Comparison of ENCODE assay signal across 15 cellular contexts in genomic region chr2:177291701-177292100, GRCh38. TPM values are rescaled to one million over a fixed set of nuclear protein-coding genes. Genes with fewer than 3 reads are reported as not detected.
DNase-seq lines count a peak whose midpoint lies in the region; ATAC-seq, FAIRE-seq and TF ChIP-seq lines count a peak whose summit lies in the region.
"Had no signal": no experiment of that assay in that cellular context is flagged by ENCODE, and none has a peak within 500 bp of the region (broad histone marks: within the 10 kb centered on the region; RNA-seq: fewer than 3 reads in every experiment).

No MANE protein-coding gene starts in this region.

- no peak overlapping the region for H3K23ac ChIP-seq in neuronal stem cell (ENCODE audit: low read depth, low read length, poor library complexity)

- no peaks in the 10 kb centered on the region for H3K79me2 ChIP-seq in GM12878 (ENCODE audit: control insufficient read depth, insufficient read depth, low read length)

- TF ChIP-seq CTCF in GM12878 (IDR thresholded peaks at IDR 0.05 in 2 of 3, conservative IDR thresholded peaks at IDR 0.05 in 1 of 3; ENCODE audit: control insufficient read depth in 2 of 3, extremely low read depth in 1 of 3, insufficient read depth in 1 of 3, low read depth in 3 of 3, low read length in 3 of 3): no peak

- H3K79me1 ChIP-seq in neuronal stem cell (ENCODE audit: low read depth, low read length): no peaks in the 10 kb centered on the region

- H3K4me3 ChIP-seq in GM12878 (no peak overlapping the region), neuronal stem cell (ENCODE audit: low read length in 2 of 2) (no peak overlapping the region)
- H3K4me3 ChIP-seq: A549 had no signal

- H3K18ac ChIP-seq in neuronal stem cell (ENCODE audit: low read length): no peak overlapping the region

- SMC1A ChIA-PET in GM12878 (lab: Charles Lee; ENCODE audit: uncharacterized antibody, unreplicated experiment): interaction anchor here (1.3 to 5.7 kb wide), 5 partner anchors 9 to 127 kb away, joined by 3 to 126 read pairs (median 45); partner anchors contain the start of gene NFE2L2

- H2BK120ac ChIP-seq in neuronal stem cell (ENCODE audit: low read depth, low read length): no peak overlapping the region

- H2BK5ac ChIP-seq in neuronal stem cell (ENCODE audit: low read length): no peak overlapping the region

- 29% methylated on average over 4 of the region's 4 CpGs for WGBS in GM12878 (ENCODE audit: insufficient coverage, insufficient replicate concordance, low lambda C conversion rate, missing lambda C conversion rate)
- no CpG with 5 or more reads among the region's 4 CpGs for WGBS in neuronal stem cell (ENCODE audit: extremely low coverage in 2 of 2, insufficient read length in 2 of 2, insufficient replicate concordance in 1 of 2), 2 donors

- no peak overlapping the region for H2BK15ac ChIP-seq in neuronal stem cell (ENCODE audit: low read length)

- H3K27me3 Mint-ChIP-seq in activated CD4-positive, alpha-beta memory T cell treated with anti-CD3 and anti-CD28 coated beads for 36 hours: no peaks in the 10 kb centered on the region
- H3K27me3 Mint-ChIP-seq in activated CD4-positive, alpha-beta memory T cell treated with anti-CD3 and anti-CD28 coated beads, Interleukin-2, amount 10 ng/mL, durations not matched to agents 7 days and 5 days: no peaks in the 10 kb centered on the region
- H3K27me3 Mint-ChIP-seq: IgD-negative memory B cell had no signal

- intact Hi-C loops in activated CD4-positive, alpha-beta memory T cell treated with anti-CD3 and anti-CD28 coated beads for 36 hours (cut with micrococcal nuclease): loop anchor here (5.0 kb wide), 1 partner anchor 64 kb away; no protein-coding TSS in a partner anchor
- intact Hi-C loops in GM12878 (cut with micrococcal nuclease; ENCODE audit: unreplicated experiment): loop anchor here (10.0 kb wide), 1 partner anchor 127 kb away; no protein-coding TSS in a partner anchor

- H2AFZ ChIP-seq in GM12878 (ENCODE audit: control insufficient read depth, low read depth, low read length) (no peak overlapping the region), neuronal stem cell (ENCODE audit: low read length) (no peak overlapping the region)

- no peaks in the 10 kb centered on the region for H3K9me3 Mint-ChIP-seq in activated CD4-positive, alpha-beta memory T cell treated with anti-CD3 and anti-CD28 coated beads for 36 hours
- H3K9me3 Mint-ChIP-seq in activated CD4-positive, alpha-beta memory T cell treated with anti-CD3 and anti-CD28 coated beads, Interleukin-2, amount 10 ng/mL, durations not matched to agents 7 days and 5 days: no peaks in the 10 kb centered on the region
- H3K9me3 Mint-ChIP-seq: IgD-negative memory B cell had no signal

- FAIRE-seq in GM12892 (lab: Jason Lieb, UNC) (peak; percentile 66), GM12878 (lab: Jason Lieb, UNC) (no peak)
- FAIRE-seq: A549 had no signal

- H3K27me3 ChIP-seq in GM12878 (replicated peaks in 1 of 2; ENCODE audit: control insufficient read depth in 2 of 2, insufficient read depth in 2 of 2, low read length in 1 of 2) (no peaks in the 10 kb centered on the region), neuronal stem cell (ENCODE audit: control insufficient read depth in 3 of 3, insufficient read depth in 3 of 3, low read depth in 1 of 3, low read length in 3 of 3) (no peaks in the 10 kb centered on the region)

- no peak for TF ChIP-seq EP300 in GM12878 (IDR thresholded peaks at IDR 0.05; ENCODE audit: borderline replicate concordance in 1 of 2, control insufficient read depth in 1 of 2, low read depth in 2 of 2, low read length in 2 of 2)

- no peak overlapping the region for H3K4ac ChIP-seq in neuronal stem cell (ENCODE audit: low read length)

- peaks cover 13% of the 10 kb centered on the region for H3K4me1 ChIP-seq in GM12878 (ENCODE audit: control insufficient read depth, insufficient read depth, low read length)
- peaks cover 4 to 7% of the 10 kb centered on the region in 2 donors for H3K4me1 ChIP-seq in neuronal stem cell (ENCODE audit: control insufficient read depth in 2 of 2, insufficient read depth in 1 of 2, low read depth in 1 of 2, low read length in 2 of 2)

- no peak overlapping the region for H3K14ac ChIP-seq in neuronal stem cell (ENCODE audit: low read length)

- H3K27ac ChIP-seq in GM12878 (ENCODE audit: control insufficient read depth, insufficient read depth) (no peak overlapping the region), neuronal stem cell (replicated peaks; ENCODE audit: low read length) (no peak overlapping the region)
- H3K27ac ChIP-seq: A549, C4-2B had no signal

- no peak overlapping the region for H3K4me2 ChIP-seq in GM12878 (ENCODE audit: control insufficient read depth, insufficient read depth)
- H3K4me2 ChIP-seq in neuronal stem cell (ENCODE audit: insufficient read depth, low read length, poor library complexity, severe bottlenecking): no peak overlapping the region
- H3K4me2 ChIP-seq: A549 had no signal

- CTCF ChIA-PET in activated CD4-positive, alpha-beta memory T cell treated with anti-CD3 and anti-CD28 coated beads for 36 hours (lab: Charles Lee): interaction anchor here (1.3 to 6.0 kb wide), 5 partner anchors 9 to 128 kb away, joined by 4 to 99 read pairs (median 7); partner anchors contain the start of gene NFE2L2
- CTCF ChIA-PET in activated CD4-positive, alpha-beta memory T cell treated with anti-CD3 and anti-CD28 coated beads, Interleukin-2, amount 10 ng/mL, durations not matched to agents 7 days and 5 days (lab: Charles Lee): interaction anchor here (1.0 to 7.2 kb wide), 3 partner anchors 27 to 127 kb away, joined by 3 to 125 read pairs (median 4); partner anchors contain the start of gene NFE2L2
- CTCF ChIA-PET in GM12878 (lab: Yijun Ruan, JAX): interaction anchor here (0.6 to 6.3 kb wide), 6 partner anchors 11 to 128 kb away, joined by 3 to 162 read pairs (median 43); partner anchors contain the start of gene NFE2L2

- TF ChIP-seq RAD21 in GM12878 (IDR thresholded peaks at IDR 0.05; ENCODE audit: insufficient read depth, low read depth, low read length): no peak

- H2BK12ac ChIP-seq in neuronal stem cell (ENCODE audit: low read length): no peak overlapping the region

- peaks cover 35% of the 10 kb centered on the region for H3K4me1 Mint-ChIP-seq in activated CD4-positive, alpha-beta memory T cell treated with anti-CD3 and anti-CD28 coated beads for 36 hours (ENCODE audit: low read depth)
- peaks cover 52% of the 10 kb centered on the region for H3K4me1 Mint-ChIP-seq in activated CD4-positive, alpha-beta memory T cell treated with anti-CD3 and anti-CD28 coated beads, Interleukin-2, amount 10 ng/mL, durations not matched to agents 7 days and 5 days

- no peak overlapping the region for H4K8ac ChIP-seq in neuronal stem cell (ENCODE audit: low read depth, low read length)

- no peaks in the 10 kb centered on the region for H4K20me1 ChIP-seq in GM12878 (ENCODE audit: control insufficient read depth, insufficient read depth)

- TF ChIP-seq POLR2A in GM12892 (IDR thresholded peaks at IDR 0.05; ENCODE audit: low read depth, low read length) (no peak), GM12878 (IDR thresholded peaks at IDR 0.05; ENCODE audit: low read depth, low read length) (no peak)

- POLR2A ChIA-PET in activated CD4-positive, alpha-beta memory T cell treated with anti-CD3 and anti-CD28 coated beads for 36 hours (lab: Charles Lee): interaction anchor here (1.0 to 4.6 kb wide), 2 partner anchors 19 to 28 kb away, joined by 3 to 27 read pairs; partner anchors contain the start of gene NFE2L2
- POLR2A ChIA-PET in activated CD4-positive, alpha-beta memory T cell treated with anti-CD3 and anti-CD28 coated beads, Interleukin-2, amount 10 ng/mL, durations not matched to agents 7 days and 5 days (lab: Charles Lee): interaction anchor here (1.4 to 10.3 kb wide), 2 partner anchors 26 to 80 kb away, joined by 5 to 187 read pairs; partner anchors contain the start of genes HNRNPA3 and NFE2L2
- POLR2A ChIA-PET in GM12878 (lab: Charles Lee): interaction anchor here (0.5 to 1.8 kb wide), 5 partner anchors 9 to 127 kb away, joined by 3 to 6 read pairs (median 3); partner anchors contain the start of gene NFE2L2

- no peaks in the 10 kb centered on the region for H3K36me3 Mint-ChIP-seq in activated CD4-positive, alpha-beta memory T cell treated with anti-CD3 and anti-CD28 coated beads for 36 hours
- peaks cover 2% of the 10 kb centered on the region for H3K36me3 Mint-ChIP-seq in activated CD4-positive, alpha-beta memory T cell treated with anti-CD3 and anti-CD28 coated beads, Interleukin-2, amount 10 ng/mL, durations not matched to agents 7 days and 5 days (ENCODE audit: low read depth)

- ATAC-seq in GM12878: peak; percentile 38
- ATAC-seq in HG02884 (IDR thresholded peaks at IDR 0.05; ENCODE audit: unreplicated experiment): no peak
- ATAC-seq: A549, HCT116 had no signal

- no peak overlapping the region for H3K4me3 Mint-ChIP-seq in activated CD4-positive, alpha-beta memory T cell treated with anti-CD3 and anti-CD28 coated beads for 36 hours
- H3K4me3 Mint-ChIP-seq in activated CD4-positive, alpha-beta memory T cell treated with anti-CD3 and anti-CD28 coated beads, Interleukin-2, amount 10 ng/mL, durations not matched to agents 7 days and 5 days: no peak overlapping the region
- H3K4me3 Mint-ChIP-seq: IgD-negative memory B cell had no signal

- in situ Hi-C loops in GM12878 (cut with MboI): no loop called here

- H3K9me3 ChIP-seq in GM12878 (replicated peaks; ENCODE audit: control insufficient read depth, insufficient read depth, low read length) (no peaks in the 10 kb centered on the region), neuronal stem cell (replicated peaks in 1 of 2; ENCODE audit: control insufficient read depth in 2 of 2, insufficient read depth in 1 of 2, low read depth in 1 of 2, low read length in 2 of 2) (no peaks in the 10 kb centered on the region)
- H3K9me3 ChIP-seq: A549 had no signal

- DNase-seq in activated CD4-positive, alpha-beta memory T cell treated with anti-CD3 and anti-CD28 coated beads for 36 hours: peak; percentile 43
- no peak for DNase-seq in activated CD4-positive, alpha-beta memory T cell treated with anti-CD3 and anti-CD28 coated beads, Interleukin-2, amount 10 ng/mL, durations not matched to agents 7 days and 5 days
- no peak for DNase-seq in GM12892 (ENCODE audit: insufficient read length)
- DNase-seq in activated CD4-positive, alpha-beta T cell treated with anti-CD3 and anti-CD28 coated beads, Interleukin-2, amount 50 U/mL, for 48 hours: peak; percentile 17 to 33
- DNase-seq in GM12878 (ENCODE audit: low read depth, low spot score): no peak
- DNase-seq in neuronal stem cell (ENCODE audit: low spot score): no peak
- DNase-seq: MV-4-11, NCI-H1436, NCI-H2029 treated with DMSO at 0.1 percent for 48 hours, NCI-H510A had no signal

- H2AK5ac ChIP-seq in neuronal stem cell (ENCODE audit: low read depth, low read length): no peak overlapping the region

- no TSS peak for BruUV-seq in GM12878 (replicated peaks; lab: Mats Ljungman, UMichigan)

- H3K36me3 ChIP-seq in GM12878 (ENCODE audit: control insufficient read depth in 2 of 2, insufficient read depth in 2 of 2, low read length in 1 of 2) (no peaks in the 10 kb centered on the region), neuronal stem cell (replicated peaks in 1 of 2; ENCODE audit: control insufficient read depth in 2 of 2, insufficient read depth in 2 of 2, low read length in 2 of 2) (peaks cover 0 to 6% of the 10 kb centered on the region in 2 donors)

- RAD21 ChIA-PET in GM12878 (lab: Charles Lee; ENCODE audit: unreplicated experiment): interaction anchor here (1.1 to 3.6 kb wide), 2 partner anchors 27 to 127 kb away, joined by 5 to 38 read pairs; partner anchors contain the start of gene NFE2L2

- no peak overlapping the region for H4K91ac ChIP-seq in neuronal stem cell (ENCODE audit: low read depth, low read length, poor library complexity)

- peak overlapping the region; percentile 16 for H3K27ac Mint-ChIP-seq in activated CD4-positive, alpha-beta memory T cell treated with anti-CD3 and anti-CD28 coated beads for 36 hours
- no peak overlapping the region for H3K27ac Mint-ChIP-seq in activated CD4-positive, alpha-beta memory T cell treated with anti-CD3 and anti-CD28 coated beads, Interleukin-2, amount 10 ng/mL, durations not matched to agents 7 days and 5 days
- H3K27ac Mint-ChIP-seq: IgD-negative memory B cell had no signal

- no peak overlapping the region for H3K9ac ChIP-seq in GM12878 (ENCODE audit: control insufficient read depth, insufficient read depth, low read length)
- no peak overlapping the region for H3K9ac ChIP-seq in neuronal stem cell (ENCODE audit: low read depth, low read length, poor library complexity)

RNA-seq across cellular contexts. Expression of gene NFE2L2, which starts 27.2 kb away (rescaled TPM):
- 10 to 100 TPM; 51.3 to 52.0 TPM for total RNA-seq in activated CD4-positive, alpha-beta memory T cell treated with anti-CD3 and anti-CD28 coated beads for 36 hours
- total RNA-seq in activated CD4-positive, alpha-beta memory T cell treated with anti-CD3 and anti-CD28 coated beads, Interleukin-2, amount 10 ng/mL, durations not matched to agents 7 days and 5 days: 10 to 100 TPM; 63.2 to 63.4 TPM
- 26.9 TPM for polyA plus RNA-seq in GM12892 (2012; ENCODE audit: missing spikeins)
- total RNA-seq in GM12878 (2013; cell fraction: nucleolus; rRNA removed): 84.1 and 88.2 TPM in 2 replicates
- total RNA-seq in GM12878 (2014; rRNA removed): 24.7 and 25.6 TPM in 2 replicates
- 37.9 and 40.8 TPM in 2 replicates for total RNA-seq in GM12878 (2014; rRNA removed; fragmentation: Illumina TruSeq; extraction: Trizol)
- total RNA-seq in GM12878 (2021): 33.3 and 34.6 TPM in 2 replicates
- 16.9 TPM for polyA plus RNA-seq in GM12878 (2011; ENCODE audit: low read depth)
- 69.8 and 74.4 TPM in 2 replicates for polyA plus RNA-seq in GM12878 (2011; rRNA removed)
- polyA plus RNA-seq in GM12878 (2011; cell fraction: cytosol; rRNA removed): 42.8 and 43.2 TPM in 2 replicates
- polyA plus RNA-seq in GM12878 (2011; cell fraction: nucleus; rRNA removed): 42.6 and 56.3 TPM in 2 replicates
- polyA plus RNA-seq in GM12878 (2012): 19.1 and 28.9 TPM in 2 replicates
- polyA plus RNA-seq in GM12878 (2014; fragmentation: Illumina TruSeq; extraction: Trizol): 53.8 and 62.5 TPM in 2 replicates
- 10 to 100 TPM; 18.4 to 26.6 TPM for polyA plus RNA-seq in GM12878 (2014; fragmentation: Nextera tagmentation; extraction: Ambion mirVana)
- polyA plus RNA-seq in GM12878 (2014; rRNA removed): 23.2 and 28.7 TPM in 2 replicates
- 10 to 100 TPM; 41.1 to 43.9 TPM for polyA plus RNA-seq in GM12878 (2016; fragmentation: Nextera tagmentation; extraction: Ambion mirVana)
- polyA minus RNA-seq in GM12878 (2011; rRNA and poly(A)+ RNA removed): 60.6 and 80.9 TPM in 2 replicates
- polyA minus RNA-seq in GM12878 (2011; cell fraction: cytosol; rRNA and poly(A)+ RNA removed): 21.4 and 27.0 TPM in 2 replicates
- polyA minus RNA-seq in GM12878 (2011; cell fraction: nucleus; rRNA and poly(A)+ RNA removed): 28.7 and 37.0 TPM in 2 replicates
- 22.7 TPM for polyA plus RNA-seq in neuronal stem cell (2013, experiment 1 of 2)
- polyA plus RNA-seq in neuronal stem cell (2013, experiment 2 of 2): 24.5 TPM

Comparison
In these comparisons a context has a peak if more than half of its experiments do, and no peak if none do; other contexts are left out.
1. DNase-seq: peak in activated CD4-positive, alpha-beta memory T cell treated with anti-CD3 and anti-CD28 coated beads for 36 hours (single experiment) and activated CD4-positive, alpha-beta T cell treated with anti-CD3 and anti-CD28 coated beads, Interleukin-2, amount 50 U/mL, for 48 hours (2 of 2); none in activated CD4-positive, alpha-beta memory T cell treated with anti-CD3 and anti-CD28 coated beads, Interleukin-2, amount 10 ng/mL, durations not matched to agents 7 days and 5 days (single experiment), GM12892 (single experiment), GM12878 (single experiment) and neuronal stem cell (single experiment).